Comparison of ENCODE assay signal across 1 cellular context in the genomic region with DNA sequence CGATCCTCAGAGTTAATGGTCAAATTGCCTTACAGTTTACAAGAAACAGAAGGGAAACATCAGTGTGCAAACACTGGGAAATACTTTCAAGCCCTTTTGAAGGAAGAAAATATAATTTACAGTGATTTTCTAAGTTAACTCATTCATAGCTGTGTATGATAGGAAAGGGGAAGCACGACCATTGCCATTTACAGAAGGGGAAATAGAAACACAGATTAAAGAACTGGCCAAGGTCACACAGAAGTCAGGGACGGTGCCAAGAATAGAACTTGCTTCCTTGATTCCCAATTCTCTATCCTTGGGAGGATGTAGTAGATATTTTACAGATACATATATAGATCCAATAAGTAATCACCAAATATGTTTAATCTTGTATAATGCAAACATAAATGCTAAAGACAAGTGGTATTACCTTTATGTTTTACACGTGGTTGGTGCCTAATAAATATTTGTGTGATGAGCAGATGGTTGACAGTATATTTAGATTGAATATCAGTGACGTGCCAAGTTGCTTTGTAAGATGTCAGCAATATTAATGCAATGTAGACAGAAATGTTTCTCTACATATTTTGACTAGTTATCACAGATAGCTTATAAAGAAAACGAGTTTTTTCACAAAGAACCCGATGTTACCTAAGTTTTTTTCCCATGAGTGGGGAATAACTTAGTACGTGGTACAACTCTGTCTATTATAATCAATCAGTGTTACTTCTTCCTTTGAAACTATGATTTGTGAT.
TF ChIP-seq lines count a peak whose summit lies in the region.

No MANE protein-coding gene starts in this region.

TF ChIP-seq in HepG2, 621 proteins besides CTCF, POLR2A, EP300 and RAD21 (continued from another document):
- TF ChIP-seq ATRX (CRISPR knock-in tag; IDR thresholded peaks at IDR 0.05; ENCODE audit: borderline replicate concordance), result no peak
- no peak for TF ChIP-seq ZNF367 (CRISPR knock-in tag; IDR thresholded peaks at IDR 0.05; ENCODE audit: borderline replicate concordance)
- peak; percentile 76 for TF ChIP-seq MAFF (IDR thresholded peaks at IDR 0.05; ENCODE audit: low read depth, low read length)
